ENCODE assay signal across 20 cellular contexts in genomic region chr4:80710748-80711451, GRCh38.
"Had no signal": no experiment of that assay in that cellular context is flagged by ENCODE, and none has a peak within 500 bp of the region (broad histone marks: within the 10 kb centered on the region; RNA-seq: fewer than 3 reads in every experiment).

No MANE protein-coding gene starts in this region.

- FAIRE-seq: astrocyte, endometrium, kidney had no signal

- H3K9me3 ChIP-seq: esophagus muscularis mucosa, left ventricle myocardium inferior, right atrium auricular region, upper lobe of left lung had no signal

- H3K36me3 ChIP-seq: cardiac muscle cell, esophagus muscularis mucosa, left ventricle myocardium inferior, right atrium auricular region, upper lobe of left lung had no signal

- H3K4me3 Mint-ChIP-seq: activated B cell treated with CpG ODN at 0.5 μM for 24 hours, memory B cell, natural killer cell had no signal

- H3K4me3 ChIP-seq: cardiac muscle cell, dorsolateral prefrontal cortex, esophagus muscularis mucosa, hepatocyte, left ventricle myocardium inferior, right atrium auricular region, upper lobe of left lung had no signal

- H3K79me2 ChIP-seq: hepatocyte had no signal

- H3K27ac ChIP-seq: cardiac muscle cell, dorsolateral prefrontal cortex, esophagus muscularis mucosa, hepatocyte, left ventricle myocardium inferior, right atrium auricular region, upper lobe of left lung had no signal

- H3K27me3 Mint-ChIP-seq: activated B cell treated with CpG ODN at 0.5 μM for 24 hours had no signal

- H3K36me3 Mint-ChIP-seq: memory B cell, natural killer cell had no signal

- H3K4me2 ChIP-seq: hepatocyte had no signal

- H3K27me3 ChIP-seq: cardiac muscle cell, dorsolateral prefrontal cortex, esophagus muscularis mucosa, hepatocyte, right atrium auricular region, upper lobe of left lung had no signal

- DNase-seq: activated B cell treated with CpG ODN at 0.5 μM for 24 hours; activated CD4-positive, alpha-beta T cell treated with anti-CD3 and anti-CD28 coated beads for 48 hours; activated CD8-positive, alpha-beta memory T cell treated with anti-CD3 and anti-CD28 coated beads, Interleukin-2, amount 50 U/mL, for 48 hours; dorsolateral prefrontal cortex; left ventricle myocardium inferior; natural killer cell; occipital lobe; stimulated activated CD4-positive, alpha-beta T cell treated with anti-CD3 and anti-CD28 coated beads, Interleukin-15, amount 100 ng/mL, for 24 hours; stimulated activated CD4-positive, alpha-beta T cell treated with anti-CD3 and anti-CD28 coated beads, Interleukin-4, amount 100 ng/mL, for 1 hour; stimulated activated naive CD4-positive, alpha-beta T cell; T-helper 2 cell; upper lobe of left lung had no signal

- H3K4me1 ChIP-seq: left ventricle myocardium inferior, right atrium auricular region, upper lobe of left lung had no signal

- H3K4me1 Mint-ChIP-seq: activated B cell treated with CpG ODN at 0.5 μM for 24 hours, memory B cell, natural killer cell had no signal

- ATAC-seq: natural killer cell had no signal

- H3K9me3 Mint-ChIP-seq: activated B cell treated with CpG ODN at 0.5 μM for 24 hours, memory B cell had no signal

- H3K27ac Mint-ChIP-seq: activated B cell treated with CpG ODN at 0.5 μM for 24 hours, memory B cell, natural killer cell had no signal
